ENCODE assay signal across 22 cellular contexts in genomic region chr4:105197777-105198176, GRCh38.
"Had no signal": no experiment of that assay in that cellular context is flagged by ENCODE, and none has a peak within 500 bp of the region (broad histone marks: within the 10 kb centered on the region; RNA-seq: fewer than 3 reads in every experiment).

No MANE protein-coding gene starts in this region.

- H3K36me3 ChIP-seq: tibial artery, uterus had no signal

- H3K4me3 ChIP-seq: skin epidermis, tibial artery, uterus had no signal

- H3K27me3 Mint-ChIP-seq: activated CD4-positive, alpha-beta T cell treated with anti-CD3 and anti-CD28 coated beads, Interleukin-2, amount 10 ng/mL, durations not matched to agents 24 days and 14 days; brain; central memory CD8-positive, alpha-beta T cell; naive thymus-derived CD8-positive, alpha-beta T cell; stimulated activated naive B cell treated with anti-CD40 and anti-IgM and Interleukin-4, amounts not matched to agents 10 μg/mL and 1 μg/mL and 100 μg/mL, for 72 hours had no signal

- DNase-seq: activated CD4-positive, alpha-beta T cell treated with anti-CD3 and anti-CD28 coated beads, Interleukin-2, amount 10 ng/mL, durations not matched to agents 24 days and 14 days; activated CD4-positive, CD25-positive, alpha-beta regulatory T cell; activated CD8-positive, alpha-beta memory T cell treated with anti-CD3 and anti-CD28 coated beads, Interleukin-2, amount 50 U/mL, for 48 hours; activated gamma-delta T cell; activated T-cell treated with anti-CD3 and anti-CD28 coated beads, Interleukin-2, amount 50 U/mL, for 72 hours; amniotic stem cell; effector memory CD4-positive, alpha-beta T cell; left ventricle myocardium superior; mesenchymal stem cell; naive thymus-derived CD8-positive, alpha-beta T cell; posterior cingulate gyrus; retina; stimulated activated CD4-positive, alpha-beta T cell treated with anti-CD3 and anti-CD28 coated beads, Interleukin-15, amount 100 ng/mL, for 24 hours; stimulated activated CD4-positive, alpha-beta T cell treated with anti-CD3 and anti-CD28 coated beads, Interleukin-4, amount 100 ng/mL, for 1 hour; stimulated activated naive B cell treated with anti-CD40 and anti-IgM and Interleukin-4, amounts not matched to agents 10 μg/mL and 1 μg/mL and 100 μg/mL, for 72 hours; tibial artery; uterus had no signal

- H3K9me3 Mint-ChIP-seq: activated CD4-positive, alpha-beta T cell treated with anti-CD3 and anti-CD28 coated beads, Interleukin-2, amount 10 ng/mL, durations not matched to agents 24 days and 14 days; activated naive CD4-positive, alpha-beta T cell treated with anti-CD3 and anti-CD28 coated beads, Interleukin-2, amount 50 U/mL, for 72 hours; activated T-cell treated with anti-CD3 and anti-CD28 coated beads, Interleukin-2, amount 50 U/mL, for 72 hours; brain; central memory CD8-positive, alpha-beta T cell; naive thymus-derived CD8-positive, alpha-beta T cell had no signal

- H3K4me3 Mint-ChIP-seq: activated CD4-positive, alpha-beta T cell treated with anti-CD3 and anti-CD28 coated beads, Interleukin-2, amount 10 ng/mL, durations not matched to agents 24 days and 14 days; activated T-cell treated with anti-CD3 and anti-CD28 coated beads, Interleukin-2, amount 50 U/mL, for 72 hours; brain; central memory CD8-positive, alpha-beta T cell; naive thymus-derived CD8-positive, alpha-beta T cell; stimulated activated naive B cell treated with anti-CD40 and anti-IgM and Interleukin-4, amounts not matched to agents 10 μg/mL and 1 μg/mL and 100 μg/mL, for 72 hours had no signal

- H3K9me3 ChIP-seq: tibial artery, uterus had no signal

- H3K27ac ChIP-seq: epithelial cell of prostate, tibial artery, uterus had no signal

- H3K27me3 ChIP-seq: tibial artery, uterus had no signal

- ATAC-seq: activated naive CD4-positive, alpha-beta T cell treated with anti-CD3 and anti-CD28 coated beads, Interleukin-2, amount 50 U/mL, for 72 hours; activated T-cell treated with anti-CD3 and anti-CD28 coated beads, Interleukin-2, amount 50 U/mL, for 72 hours; left ventricle myocardium superior; naive thymus-derived CD8-positive, alpha-beta T cell; stimulated activated naive B cell treated with anti-CD40 and anti-IgM and Interleukin-4, amounts not matched to agents 10 μg/mL and 1 μg/mL and 100 μg/mL, for 72 hours had no signal

- H3K27ac Mint-ChIP-seq: activated CD4-positive, alpha-beta T cell treated with anti-CD3 and anti-CD28 coated beads, Interleukin-2, amount 10 ng/mL, durations not matched to agents 24 days and 14 days; activated naive CD4-positive, alpha-beta T cell treated with anti-CD3 and anti-CD28 coated beads, Interleukin-2, amount 50 U/mL, for 72 hours; activated T-cell treated with anti-CD3 and anti-CD28 coated beads, Interleukin-2, amount 50 U/mL, for 72 hours; brain; stimulated activated naive B cell treated with anti-CD40 and anti-IgM and Interleukin-4, amounts not matched to agents 10 μg/mL and 1 μg/mL and 100 μg/mL, for 72 hours had no signal
